Comparison of ENCODE assay signal across 7 cellular contexts in genomic region chr3:168894204-168894603, GRCh38.
"Had no signal": no experiment of that assay in that cellular context is flagged by ENCODE, and none has a peak within 500 bp of the region (broad histone marks: within the 10 kb centered on the region; RNA-seq: fewer than 3 reads in every experiment).

No MANE protein-coding gene starts in this region.

- H3K36me3 ChIP-seq: HAP-1 had no signal

- H3K4me1 Mint-ChIP-seq: GM23338 had no signal

- H3K4me3 ChIP-seq: GM23338, HAP-1, K562 had no signal

- H3K4me3 Mint-ChIP-seq: GM23338, HFFc6 had no signal

- DNase-seq: H7, HFFc6, KG1 had no signal

- H3K4me2 ChIP-seq: GM23338 had no signal

- H3K4me1 ChIP-seq: HAP-1 had no signal

- H3K27ac Mint-ChIP-seq: GM23338, HFFc6 had no signal

- H2AFZ ChIP-seq: GM23338 had no signal

- ATAC-seq: GM23338, HCT116, K562 had no signal
